In the genomic region with DNA sequence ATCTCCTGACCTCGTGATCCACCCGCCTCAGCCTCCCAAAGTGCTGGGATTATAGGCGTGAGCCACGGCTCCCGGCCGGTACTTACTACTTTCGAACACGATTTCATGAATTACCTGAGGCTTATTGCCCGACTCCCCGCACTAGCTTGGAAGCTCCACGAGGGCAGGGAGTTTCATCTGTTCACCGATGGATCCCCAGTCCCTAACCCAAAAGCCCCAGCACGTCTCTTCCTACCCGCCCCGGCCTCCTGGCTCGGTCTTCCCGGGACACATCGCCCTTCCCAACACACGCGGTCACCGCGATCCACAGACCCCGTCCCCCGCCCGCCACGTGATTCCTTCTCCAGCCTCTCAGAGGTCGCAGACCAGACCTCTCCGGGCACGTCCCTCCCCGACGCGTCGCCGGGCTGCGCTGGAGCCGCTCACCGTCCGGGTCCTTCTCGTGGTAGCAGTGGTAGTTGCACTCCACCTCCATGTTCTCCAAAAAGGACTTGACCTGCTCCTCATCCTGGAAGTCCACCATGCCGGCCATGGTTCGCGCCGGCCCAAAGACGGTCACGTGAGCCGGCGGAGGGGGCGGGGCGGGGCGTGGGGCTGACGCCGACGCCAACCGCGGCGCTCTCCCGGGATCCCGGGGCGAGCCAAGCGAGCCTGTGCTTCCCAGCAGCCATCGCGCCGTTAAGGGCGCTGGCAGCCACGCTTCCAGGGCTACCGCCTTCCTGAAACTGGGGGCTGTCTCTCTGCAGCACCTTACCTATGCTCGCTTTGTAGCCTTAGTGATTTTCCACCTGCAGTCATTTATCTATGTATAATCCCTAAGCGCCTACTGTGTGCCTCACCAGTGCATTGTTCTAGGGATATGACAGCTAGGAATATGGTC, we compare ENCODE assay signal across 8 cellular contexts. TPM values are rescaled to one million over a fixed set of nuclear protein-coding genes. Genes with fewer than 3 reads are reported as not detected.
DNase-seq lines count a peak whose midpoint lies in the region; ATAC-seq and TF ChIP-seq lines count a peak whose summit lies in the region.

A gene (minus strand): TSS at position 553 of the 880 bp plus-strand sequence. CDS start 21 bp downstream, at position 532.

- H3K4me1 Mint-ChIP-seq in activated naive CD4-positive, alpha-beta T cell treated with anti-CD3 and anti-CD28 coated beads, Interleukin-2, amount 10 ng/mL, durations not matched to agents 7 days and 5 days: peaks cover 38% of the 10 kb centered on the region

- H3K9me3 ChIP-seq in MM.1S (replicated peaks; ENCODE audit: insufficient read depth, low read length): no peaks in the 10 kb centered on the region
- H3K9me3 ChIP-seq in SK-N-MC (ENCODE audit: low read depth, low read length): no peaks in the 10 kb centered on the region
- H3K9me3 ChIP-seq in gastroesophageal sphincter: no peaks in the 10 kb centered on the region
- H3K9me3 ChIP-seq in neuronal stem cell (replicated peaks in 1 of 2; ENCODE audit: control insufficient read depth in 2 of 2, insufficient read depth in 1 of 2, low read depth in 1 of 2, low read length in 2 of 2): peaks cover 0 to 9% of the 10 kb centered on the region in 2 donors

- peaks cover 11% of the 10 kb centered on the region for H3K27me3 Mint-ChIP-seq in activated naive CD4-positive, alpha-beta T cell treated with anti-CD3 and anti-CD28 coated beads, Interleukin-2, amount 10 ng/mL, durations not matched to agents 7 days and 5 days

- no peaks in the 10 kb centered on the region for H3K9me2 ChIP-seq in MM.1S (replicated peaks; ENCODE audit: insufficient read depth, low read length)

- H3K4me2 ChIP-seq in MM.1S (ENCODE audit: low read depth, low read length) (peak within 1 kb of the TSS; percentile 92), neuronal stem cell (ENCODE audit: insufficient read depth, low read length, poor library complexity, severe bottlenecking) (peak within 1 kb of the TSS; percentile 68)

- no peak within 1 kb of the TSS for H4K8ac ChIP-seq in neuronal stem cell (ENCODE audit: low read depth, low read length)

- peaks cover 50% of the 10 kb centered on the region for H3K79me2 ChIP-seq in MM.1S (ENCODE audit: low read length)

- H2AFZ ChIP-seq in MM.1S (ENCODE audit: low read length): peak within 1 kb of the TSS; percentile 94
- peak within 1 kb of the TSS; percentile 99 for H2AFZ ChIP-seq in neuronal stem cell (ENCODE audit: low read length)

- peaks cover 10% of the 10 kb centered on the region for H3K36me3 Mint-ChIP-seq in activated naive CD4-positive, alpha-beta T cell treated with anti-CD3 and anti-CD28 coated beads, Interleukin-2, amount 10 ng/mL, durations not matched to agents 7 days and 5 days

- DNase-seq in DMS153 (lab: John Stamatoyannopoulos, UW): peak; percentile 79
- DNase-seq in MM.1S: peak; percentile 83
- no peak for DNase-seq in SK-N-MC (ENCODE audit: low read depth, low spot score)
- DNase-seq in activated naive CD4-positive, alpha-beta T cell treated with anti-CD3 and anti-CD28 coated beads, Interleukin-2, amount 10 ng/mL, durations not matched to agents 7 days and 5 days: peak; percentile 77
- DNase-seq in neuronal stem cell (ENCODE audit: low spot score): peak; percentile 57
- peak; percentile 91 for DNase-seq in superior temporal gyrus (ENCODE audit: extremely low spot score)

- peak within 1 kb of the TSS; percentile 78 for H2AK5ac ChIP-seq in neuronal stem cell (ENCODE audit: low read depth, low read length)

- no peak within 1 kb of the TSS for H3K4ac ChIP-seq in neuronal stem cell (ENCODE audit: low read length)

- peak within 1 kb of the TSS; percentile 70 for H3K23ac ChIP-seq in neuronal stem cell (ENCODE audit: low read depth, low read length, poor library complexity)

- H3K36me3 ChIP-seq in MM.1S (replicated peaks; ENCODE audit: insufficient read depth, low read length) (no peaks in the 10 kb centered on the region), SK-N-MC (ENCODE audit: insufficient read depth, low read length) (peaks cover 1% of the 10 kb centered on the region), gastroesophageal sphincter (peaks cover 0 to 2% of the 10 kb centered on the region in 2 donors), neuronal stem cell (replicated peaks in 1 of 2; ENCODE audit: control insufficient read depth in 2 of 2, insufficient read depth in 2 of 2, low read length in 2 of 2) (peaks cover 0 to 14% of the 10 kb centered on the region in 2 donors)

- no peak within 1 kb of the TSS for H2BK12ac ChIP-seq in neuronal stem cell (ENCODE audit: low read length)

- peak within 1 kb of the TSS; percentile 90 for H3K4me3 Mint-ChIP-seq in activated naive CD4-positive, alpha-beta T cell treated with anti-CD3 and anti-CD28 coated beads, Interleukin-2, amount 10 ng/mL, durations not matched to agents 7 days and 5 days

- no peak within 1 kb of the TSS for H4K91ac ChIP-seq in neuronal stem cell (ENCODE audit: low read depth, low read length, poor library complexity)

- H3K18ac ChIP-seq in neuronal stem cell (ENCODE audit: low read length): peak within 1 kb of the TSS; percentile 97

- H3K4me1 ChIP-seq in MM.1S (ENCODE audit: low read length) (peaks cover 4% of the 10 kb centered on the region; the same call in 1 of the 2 replicates), gastroesophageal sphincter (peaks cover 0 to 22% (median 0%) of the 10 kb centered on the region in 3 donors), neuronal stem cell (ENCODE audit: control insufficient read depth in 2 of 2, insufficient read depth in 1 of 2, low read depth in 1 of 2, low read length in 2 of 2) (peaks cover 0 to 4% of the 10 kb centered on the region in 2 donors)

- H4K20me1 ChIP-seq in MM.1S (ENCODE audit: insufficient read depth, low read length): no peaks in the 10 kb centered on the region

- peaks cover 3% of the 10 kb centered on the region for H3K79me1 ChIP-seq in neuronal stem cell (ENCODE audit: low read depth, low read length)

- WGBS in gastroesophageal sphincter (ENCODE audit: low coverage in 1 of 2), 2 donors: 0 to 2% methylated on average over 10 to 17 of the region's 68 CpGs
- WGBS in neuronal stem cell (ENCODE audit: extremely low coverage in 2 of 2, insufficient read length in 2 of 2, insufficient replicate concordance in 1 of 2), 2 donors: no CpG with 5 or more reads among the region's 68 CpGs

- H2BK5ac ChIP-seq in neuronal stem cell (ENCODE audit: low read length): peak within 1 kb of the TSS; percentile 92

- peak within 1 kb of the TSS; percentile 47 for H2BK120ac ChIP-seq in neuronal stem cell (ENCODE audit: low read depth, low read length)

- peak within 1 kb of the TSS; percentile 94 for H2BK15ac ChIP-seq in neuronal stem cell (ENCODE audit: low read length)

- no peak for TF ChIP-seq EP300 in gastroesophageal sphincter (IDR thresholded peaks at IDR 0.05)

- H3K14ac ChIP-seq in neuronal stem cell (ENCODE audit: low read length): peak within 1 kb of the TSS; percentile 91

- H3F3A ChIP-seq in MM.1S (ENCODE audit: insufficient read depth, low read length): peaks cover 5% of the 10 kb centered on the region; the same call in 1 of the 2 replicates

- TF ChIP-seq POLR2A in gastroesophageal sphincter (IDR thresholded peaks at IDR 0.05): peak in 1 of 2 donors; percentile 18

- H3K27ac ChIP-seq in MM.1S (ENCODE audit: low read length) (peak within 1 kb of the TSS; percentile 33; the same call in 1 of the 2 replicates), SK-N-MC (peak within 1 kb of the TSS; percentile 58), gastroesophageal sphincter (peak within 1 kb of the TSS; percentile 49 to 89 (median 85)), neuronal stem cell (replicated peaks; ENCODE audit: low read length) (no peak within 1 kb of the TSS)

- H3K27me3 ChIP-seq in MM.1S (replicated peaks; ENCODE audit: insufficient read depth, low read length): no peaks in the 10 kb centered on the region
- H3K27me3 ChIP-seq in gastroesophageal sphincter: no peaks in the 10 kb centered on the region
- H3K27me3 ChIP-seq in neuronal stem cell (ENCODE audit: control insufficient read depth in 3 of 3, insufficient read depth in 3 of 3, low read depth in 1 of 3, low read length in 3 of 3): no peaks in the 10 kb centered on the region

- peak within 1 kb of the TSS; percentile 87 for H3K27ac Mint-ChIP-seq in activated naive CD4-positive, alpha-beta T cell treated with anti-CD3 and anti-CD28 coated beads, Interleukin-2, amount 10 ng/mL, durations not matched to agents 7 days and 5 days

- CTCF ChIA-PET in activated naive CD4-positive, alpha-beta T cell treated with anti-CD3 and anti-CD28 coated beads, Interleukin-2, amount 10 ng/mL, durations not matched to agents 7 days and 5 days (lab: Charles Lee): interaction anchor here (1.0 kb wide), 1 partner anchor 485 kb away, joined by 4 read pairs; no protein-coding TSS in a partner anchor

- peak within 1 kb of the TSS; percentile 93 for H3K4me3 ChIP-seq in MM.1S (ENCODE audit: low read length)
- H3K4me3 ChIP-seq in SK-N-MC: peak within 1 kb of the TSS; percentile 98
- peak within 1 kb of the TSS; percentile 73 to 87 for H3K4me3 ChIP-seq in gastroesophageal sphincter
- H3K4me3 ChIP-seq in neuronal stem cell (ENCODE audit: low read length in 2 of 2): peak within 1 kb of the TSS; percentile 82 to 92

- H3K9me3 Mint-ChIP-seq in activated naive CD4-positive, alpha-beta T cell treated with anti-CD3 and anti-CD28 coated beads, Interleukin-2, amount 10 ng/mL, durations not matched to agents 7 days and 5 days: no peaks in the 10 kb centered on the region

- no peak for TF ChIP-seq CTCF in MM.1S (IDR thresholded peaks at IDR 0.05; ENCODE audit: low read length)
- TF ChIP-seq CTCF in gastroesophageal sphincter (IDR thresholded peaks at IDR 0.05): peak in 2 of 4 experiments; percentile 15 to 22

- peak within 1 kb of the TSS; percentile 78 for H3K9ac ChIP-seq in MM.1S (ENCODE audit: low read length)
- H3K9ac ChIP-seq in SK-N-MC (ENCODE audit: insufficient read length): peak within 1 kb of the TSS; percentile 95
- H3K9ac ChIP-seq in neuronal stem cell (ENCODE audit: low read depth, low read length, poor library complexity): peak within 1 kb of the TSS; percentile 85

- ATAC-seq in GM21825 (IDR thresholded peaks at IDR 0.05; ENCODE audit: unreplicated experiment) (peak; percentile 48), gastroesophageal sphincter (peak; percentile 87)

RNA-seq across cellular contexts. Expression of the gene that starts here (rescaled TPM):
- total RNA-seq in gastroesophageal sphincter: 1 to 10 TPM; 7.7 to 9.6 (median 9.0) TPM
- polyA plus RNA-seq in neuronal stem cell (2013, experiment 1 of 2): 8.4 TPM
- 8.4 TPM for polyA plus RNA-seq in neuronal stem cell (2013, experiment 2 of 2)
